ENCODE assay signal across 17 cellular contexts in genomic region chr2:109299466-109299865, GRCh38.
DNase-seq lines count a peak whose midpoint lies in the region; ATAC-seq, FAIRE-seq and TF ChIP-seq lines count a peak whose summit lies in the region.
"Had no signal": no experiment of that assay in that cellular context is flagged by ENCODE, and none has a peak within 500 bp of the region (broad histone marks: within the 10 kb centered on the region; RNA-seq: fewer than 3 reads in every experiment).

No MANE protein-coding gene starts in this region.

- peak overlapping the region in 8 of 11 experiments; percentile 16 to 88 (median 52); a peak in 10 of 22 replicates for H3K27ac ChIP-seq in BLaER1 treated with 17β-estradiol and CSF1 and Interleukin-3, amounts not matched to agents 10 nM and 100 nM
- H3K27ac ChIP-seq in endothelial cell of umbilical vein (ENCODE audit: insufficient read depth, low read depth, low read length) (peak overlapping the region; percentile 5), parathyroid adenoma (peak overlapping the region; percentile 11)
- H3K27ac ChIP-seq: HL-60 had no signal

- peaks cover 88 to 100% (median 100%) of the 10 kb centered on the region in 10 experiments for H3K4me1 ChIP-seq in BLaER1 treated with 17β-estradiol and CSF1 and Interleukin-3, amounts not matched to agents 10 nM and 100 nM
- H3K4me1 ChIP-seq in endothelial cell of umbilical vein (ENCODE audit: control insufficient read depth, extremely low read depth, insufficient read depth, low read length) (peaks cover 15% of the 10 kb centered on the region), parathyroid adenoma (no peaks in the 10 kb centered on the region)

- BruUV-seq in endothelial cell of umbilical vein (replicated peaks; lab: Mats Ljungman, UMichigan): no TSS peak

- H3K9ac ChIP-seq in BLaER1 treated with 17β-estradiol and CSF1 and Interleukin-3, amounts not matched to agents 10 nM and 100 nM: peak overlapping the region in 6 of 11 experiments; percentile 5 to 53 (median 44); a peak in 8 of 22 replicates
- H3K9ac ChIP-seq in endothelial cell of umbilical vein (replicated peaks; ENCODE audit: extremely low read depth, insufficient read depth, low read length) (peak overlapping the region; percentile 17), parathyroid adenoma (no peak overlapping the region)

- FAIRE-seq in endothelial cell of umbilical vein (lab: Jason Lieb, UNC): peak; percentile 93
- FAIRE-seq: G401.6 had no signal

- dilution Hi-C loops in endothelial cell of umbilical vein (cut with MboI; ENCODE audit: extremely low pct_ligation_motif_present, low sequenced_read_pairs): no loop called here

- DNase-seq in Ammon's horn (ENCODE audit: low spot score) (peak; percentile 47), endothelial cell of umbilical vein (ENCODE audit: low read depth, low spot score) (peak; percentile 47), ACHN (no peak)
- no peak for DNase-seq in stimulated activated naive CD8-positive, alpha-beta T cell treated with anti-CD3 and anti-CD28 coated beads, Interleukin-15, Interleukin-2, amounts not matched to agents 100 U/mL and 50 U/mL, for 24 hours
- DNase-seq: H9, MM.1S, NCI-H1105, NCI-H345, NCI-H526, PC-3, RPMI8226, SIG-M5 had no signal

- no peak for ATAC-seq in stimulated activated naive CD8-positive, alpha-beta T cell treated with anti-CD3 and anti-CD28 coated beads, Interleukin-15, Interleukin-2, amounts not matched to agents 100 U/mL and 50 U/mL, for 24 hours
- ATAC-seq in HG02678 (IDR thresholded peaks at IDR 0.05; ENCODE audit: unreplicated experiment): no peak
- ATAC-seq: PC-3 had no signal

- no peak for TF ChIP-seq CTCF in endothelial cell of umbilical vein (IDR thresholded peaks at IDR 0.05; ENCODE audit: extremely low read depth in 1 of 2, insufficient read depth in 1 of 2, low read depth in 1 of 2, low read length in 2 of 2)
- TF ChIP-seq CTCF in parathyroid adenoma (IDR thresholded peaks at IDR 0.05): no peak

- no peak for TF ChIP-seq POLR2A in endothelial cell of umbilical vein (IDR thresholded peaks at IDR 0.05; ENCODE audit: low read depth, low read length)

- intact Hi-C loops in endothelial cell of umbilical vein (cut with micrococcal nuclease): no loop called here

- H3K9me1 ChIP-seq in endothelial cell of umbilical vein (replicated peaks; ENCODE audit: control insufficient read depth, extremely low read depth, insufficient read depth, low read length): no peaks in the 10 kb centered on the region

- H3K36me3 ChIP-seq in BLaER1 treated with 17β-estradiol and CSF1 and Interleukin-3, amounts not matched to agents 10 nM and 100 nM: peaks cover 0 to 2% (median 0%) of the 10 kb centered on the region in 11 experiments; a peak in 1 of 22 replicates
- H3K36me3 ChIP-seq in endothelial cell of umbilical vein (ENCODE audit: control insufficient read depth in 2 of 2, extremely low read depth in 1 of 2, insufficient read depth in 2 of 2, low read length in 2 of 2) (no peaks in the 10 kb centered on the region), parathyroid adenoma (ENCODE audit: control insufficient read depth, insufficient read depth, low read length) (no peaks in the 10 kb centered on the region)

- H3K4me3 ChIP-seq in BLaER1 treated with 17β-estradiol and CSF1 and Interleukin-3, amounts not matched to agents 10 nM and 100 nM: peak overlapping the region in 1 of 10 experiments; percentile 8; a peak in 1 of 20 replicates
- H3K4me3 ChIP-seq in endothelial cell of umbilical vein (replicated peaks in 1 of 3; ENCODE audit: insufficient read depth in 1 of 3, low read depth in 1 of 3, low read length in 3 of 3): no peak overlapping the region
- H3K4me3 ChIP-seq in parathyroid adenoma (ENCODE audit: low read depth, low read length): no peak overlapping the region

- no peaks in the 10 kb centered on the region for H3K27me3 ChIP-seq in BLaER1 treated with 17β-estradiol and CSF1 and Interleukin-3, amounts not matched to agents 10 nM and 100 nM
- no peaks in the 10 kb centered on the region for H3K27me3 ChIP-seq in endothelial cell of umbilical vein (ENCODE audit: control insufficient read depth in 2 of 2, insufficient read depth in 2 of 2, low read length in 2 of 2)
- no peaks in the 10 kb centered on the region for H3K27me3 ChIP-seq in parathyroid adenoma (ENCODE audit: control insufficient read depth, insufficient read depth, low read length)

- CTCF ChIA-PET in endothelial cell of umbilical vein (lab: Charles Lee): interaction anchor here (1.1 to 2.3 kb wide), 5 partner anchors 8 to 211 kb away, joined by 3 to 7 read pairs (median 6); no protein-coding TSS in a partner anchor

- H3K9me3 ChIP-seq in BLaER1 treated with 17β-estradiol and CSF1 and Interleukin-3, amounts not matched to agents 10 nM and 100 nM (replicated peaks in 1 of 11): peaks cover 3 to 6% (median 4%) of the 10 kb centered on the region in 11 experiments; a peak in 21 of 22 replicates
- H3K9me3 ChIP-seq in endothelial cell of umbilical vein (replicated peaks; ENCODE audit: control insufficient read depth, insufficient read depth, low read length) (no peaks in the 10 kb centered on the region), parathyroid adenoma (ENCODE audit: control insufficient read depth, low read length) (no peaks in the 10 kb centered on the region)

- H2AFZ ChIP-seq in endothelial cell of umbilical vein (ENCODE audit: low read depth, low read length): no peak overlapping the region
- H2AFZ ChIP-seq in parathyroid adenoma: no peak overlapping the region

- H3K79me2 ChIP-seq in endothelial cell of umbilical vein (ENCODE audit: control insufficient read depth, insufficient read depth, low read length) (peaks cover 5% of the 10 kb centered on the region), parathyroid adenoma (no peaks in the 10 kb centered on the region)

- POLR2A ChIA-PET in endothelial cell of umbilical vein (lab: Charles Lee): no interaction called here

- in situ Hi-C loops in ACHN (cut with HindIII; ENCODE audit: low pct_ligation_motif_present, low pct_unique_long_range_greater_than_20kb, low sequenced_read_pairs): no loop called here

- peaks cover 51 to 100% (median 96%) of the 10 kb centered on the region in 11 experiments; a peak in 21 of 22 replicates for H4K20me1 ChIP-seq in BLaER1 treated with 17β-estradiol and CSF1 and Interleukin-3, amounts not matched to agents 10 nM and 100 nM
- H4K20me1 ChIP-seq in endothelial cell of umbilical vein (replicated peaks; ENCODE audit: control insufficient read depth, extremely low read depth, insufficient read depth, low read length): no peaks in the 10 kb centered on the region

- peak overlapping the region; percentile 59 to 92 (median 84) for H3K4me2 ChIP-seq in BLaER1 treated with 17β-estradiol and CSF1 and Interleukin-3, amounts not matched to agents 10 nM and 100 nM
- H3K4me2 ChIP-seq in endothelial cell of umbilical vein (ENCODE audit: insufficient read depth, low read length) (peak overlapping the region; percentile 0), parathyroid adenoma (ENCODE audit: low read length) (no peak overlapping the region)

TF ChIP-seq in endothelial cell of umbilical vein, 7 proteins besides CTCF, POLR2A, EP300 and RAD21:
- TF ChIP-seq EZH2 (IDR thresholded peaks at IDR 0.05; ENCODE audit: borderline replicate concordance, low read depth, low read length, severe bottlenecking) (no peak), MAX (IDR thresholded peaks at IDR 0.05; ENCODE audit: insufficient read depth, insufficient read length) (no peak), MYC (IDR thresholded peaks at IDR 0.05; ENCODE audit: low read depth, low read length) (no peak), POLR2AphosphoS5 (IDR thresholded peaks at IDR 0.05; ENCODE audit: insufficient read depth, low read depth, low read length) (no peak), FOS (IDR thresholded peaks at IDR 0.05; ENCODE audit: borderline replicate concordance, insufficient read depth, low read length) (no peak), GATA2 (IDR thresholded peaks at IDR 0.05; ENCODE audit: insufficient read depth, insufficient read length, low read depth, low read length) (no peak), JUN (IDR thresholded peaks at IDR 0.05; ENCODE audit: borderline replicate concordance, insufficient read depth, insufficient read length, low read depth) (no peak)

Comparison
In these comparisons a context has a peak if more than half of its experiments do, and no peak if none do; other contexts are left out.
1. DNase-seq: peak in Ammon's horn (single experiment) and endothelial cell of umbilical vein (single experiment); none in ACHN (single experiment) and stimulated activated naive CD8-positive, alpha-beta T cell treated with anti-CD3 and anti-CD28 coated beads, Interleukin-15, Interleukin-2, amounts not matched to agents 100 U/mL and 50 U/mL, for 24 hours (single experiment).
2. Peak in every context shown above with its lines, with median percentiles within 50 percentile points of each other: H3K27ac ChIP-seq.